ENCODE assay signal across 9 cellular contexts in the genomic region with DNA sequence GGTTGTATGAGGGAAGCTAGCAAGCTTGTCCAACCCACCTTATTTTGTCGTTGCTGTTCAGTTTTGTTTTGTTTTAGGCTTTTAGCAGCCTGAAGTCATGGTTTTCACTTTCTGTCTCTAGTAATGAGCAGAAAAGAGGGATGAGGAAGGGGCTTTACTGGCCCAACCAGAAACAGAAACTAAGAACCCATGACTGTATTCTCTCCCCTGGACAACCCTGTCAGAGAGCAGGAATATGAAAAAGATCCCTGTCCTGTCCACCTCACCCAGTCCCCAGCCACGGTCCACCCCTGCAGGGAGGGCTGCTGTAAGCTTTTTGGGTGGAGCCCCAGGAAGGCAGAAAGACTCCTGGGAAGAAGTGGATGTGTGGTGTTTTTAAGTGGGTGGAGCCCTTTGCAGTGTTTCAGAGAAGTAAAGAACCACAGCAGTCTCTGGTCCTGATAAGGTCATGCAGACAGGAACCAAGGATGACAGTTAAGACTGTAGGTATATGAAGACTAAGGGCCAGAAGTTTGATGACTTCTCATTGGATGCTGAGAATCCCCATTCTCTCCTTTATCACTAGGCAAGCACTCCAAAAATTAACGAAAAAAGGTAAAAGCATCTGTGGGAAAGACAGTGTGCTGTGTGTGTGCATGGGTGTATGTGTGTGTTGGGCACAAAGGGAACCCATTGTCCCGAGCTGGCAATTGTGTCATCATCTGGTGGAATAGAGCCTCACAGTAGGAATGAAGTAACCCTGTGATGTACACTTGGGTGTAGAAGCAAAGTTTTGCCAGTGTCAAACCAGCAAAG. TPM values are rescaled to one million over a fixed set of nuclear protein-coding genes. Genes with fewer than 3 reads are reported as not detected.
DNase-seq lines count a peak whose midpoint lies in the region; ATAC-seq and TF ChIP-seq lines count a peak whose summit lies in the region.
"Had no signal": no experiment of that assay in that cellular context is flagged by ENCODE, and none has a peak within 500 bp of the region (broad histone marks: within the 10 kb centered on the region; RNA-seq: fewer than 3 reads in every experiment).

No MANE protein-coding gene starts in this region.

- H3K14ac ChIP-seq in neuronal stem cell (ENCODE audit: low read length): no peak overlapping the region

- H3K4me1 Mint-ChIP-seq in GM23338: peaks cover 6% of the 10 kb centered on the region; the same call in 2 of the 3 replicates

- no peak overlapping the region for H3K27ac Mint-ChIP-seq in GM23338

- intact Hi-C loops in OCI-LY7 (cut with micrococcal nuclease; ENCODE audit: unreplicated experiment) (no loop called here), posterior vena cava (cut with DNase I) (loop anchor here in 1 of 2 donors (10.0 kb wide), 1 partner anchor 169 kb away; a partner anchor contains a TSS)

- H3F3A ChIP-seq in GM23338 (replicated peaks; ENCODE audit: low read depth): no peaks in the 10 kb centered on the region

- H3K9ac ChIP-seq in neuronal stem cell (ENCODE audit: low read depth, low read length, poor library complexity): no peak overlapping the region

- no peak overlapping the region for H3K4ac ChIP-seq in neuronal stem cell (ENCODE audit: low read length)

- H3K4me3 Mint-ChIP-seq in GM23338: no peak overlapping the region

- no peak overlapping the region for H2AK5ac ChIP-seq in neuronal stem cell (ENCODE audit: low read depth, low read length)

- H3K27ac ChIP-seq in GM23338 (ENCODE audit: low read depth) (no peak overlapping the region), OCI-LY7 (ENCODE audit: low read depth, low read length, poor library complexity, severe bottlenecking) (peak overlapping the region; percentile 28), neuronal stem cell (replicated peaks; ENCODE audit: low read length) (no peak overlapping the region)

- no peak overlapping the region for H3K18ac ChIP-seq in neuronal stem cell (ENCODE audit: low read length)

- BruUV-seq in OCI-LY7 (replicated peaks; lab: Mats Ljungman, UMichigan): no TSS peak

- H3K9me3 ChIP-seq in OCI-LY7 (ENCODE audit: low read length): no peaks in the 10 kb centered on the region
- no peaks in the 10 kb centered on the region for H3K9me3 ChIP-seq in neuronal stem cell (replicated peaks in 1 of 2; ENCODE audit: control insufficient read depth in 2 of 2, insufficient read depth in 1 of 2, low read depth in 1 of 2, low read length in 2 of 2)

- no peaks in the 10 kb centered on the region for H3K27me3 Mint-ChIP-seq in GM23338 (ENCODE audit: insufficient read depth, low read depth, poor library complexity)
- H3K27me3 Mint-ChIP-seq: effector memory CD8-positive, alpha-beta T cell had no signal

- H3K4me2 ChIP-seq in GM23338 (no peak overlapping the region), OCI-LY7 (ENCODE audit: low read length) (peak overlapping the region; percentile 58), neuronal stem cell (ENCODE audit: insufficient read depth, low read length, poor library complexity, severe bottlenecking) (no peak overlapping the region)

- no peak overlapping the region for H2BK15ac ChIP-seq in neuronal stem cell (ENCODE audit: low read length)

- H4K8ac ChIP-seq in neuronal stem cell (ENCODE audit: low read depth, low read length): no peak overlapping the region

- H3K79me2 ChIP-seq in GM23338 (replicated peaks; ENCODE audit: insufficient read depth) (no peaks in the 10 kb centered on the region), OCI-LY7 (ENCODE audit: insufficient read depth, low read depth, low read length) (no peaks in the 10 kb centered on the region)

- H3K9me2 ChIP-seq in GM23338 (ENCODE audit: insufficient read depth) (no peaks in the 10 kb centered on the region), OCI-LY7 (ENCODE audit: insufficient read depth, low read length) (no peaks in the 10 kb centered on the region)

- peaks cover 7% of the 10 kb centered on the region; the same call in 1 of the 2 replicates for H3K4me1 ChIP-seq in GM23338 (ENCODE audit: insufficient read depth)
- peaks cover 29% of the 10 kb centered on the region for H3K4me1 ChIP-seq in OCI-LY7 (ENCODE audit: insufficient read depth, low read length, poor library complexity, severe bottlenecking)
- H3K4me1 ChIP-seq in neuronal stem cell (ENCODE audit: control insufficient read depth in 2 of 2, insufficient read depth in 1 of 2, low read depth in 1 of 2, low read length in 2 of 2): peaks cover 0 to 2% of the 10 kb centered on the region in 2 donors

- H3K79me1 ChIP-seq in neuronal stem cell (ENCODE audit: low read depth, low read length): no peaks in the 10 kb centered on the region

- H2BK5ac ChIP-seq in neuronal stem cell (ENCODE audit: low read length): no peak overlapping the region

- CTCF ChIA-PET in OCI-LY7 (lab: Charles Lee; ENCODE audit: unreplicated experiment): no interaction called here

- H4K20me1 ChIP-seq in GM23338 (replicated peaks; ENCODE audit: insufficient read depth) (no peaks in the 10 kb centered on the region), OCI-LY7 (ENCODE audit: insufficient read depth, low read length) (no peaks in the 10 kb centered on the region)

- H3K9me3 Mint-ChIP-seq in GM23338: no peaks in the 10 kb centered on the region; the same call in 2 of the 3 replicates
- H3K9me3 Mint-ChIP-seq: effector memory CD8-positive, alpha-beta T cell; naive B cell had no signal

- H3K36me3 ChIP-seq in GM23338 (ENCODE audit: insufficient read depth) (no peaks in the 10 kb centered on the region), OCI-LY7 (ENCODE audit: insufficient read depth, low read length) (peaks cover 1% of the 10 kb centered on the region; the same call in 1 of the 2 replicates), neuronal stem cell (replicated peaks in 1 of 2; ENCODE audit: control insufficient read depth in 2 of 2, insufficient read depth in 2 of 2, low read length in 2 of 2) (no peaks in the 10 kb centered on the region)

- H2BK120ac ChIP-seq in neuronal stem cell (ENCODE audit: low read depth, low read length): no peak overlapping the region

- ATAC-seq in GM18867 (IDR thresholded peaks at IDR 0.05; ENCODE audit: unreplicated experiment): peak; percentile 72
- ATAC-seq in GM23338: no peak
- ATAC-seq: effector memory CD8-positive, alpha-beta T cell had no signal

- H3K36me3 Mint-ChIP-seq in GM23338 (ENCODE audit: low read depth): no peaks in the 10 kb centered on the region
- H3K36me3 Mint-ChIP-seq: naive B cell had no signal

- H3K23ac ChIP-seq in neuronal stem cell (ENCODE audit: low read depth, low read length, poor library complexity): no peak overlapping the region

- DNase-seq in GM23338 (ENCODE audit: low spot score) (no peak), OCI-LY7 (ENCODE audit: low spot score) (peak; percentile 33), neuronal stem cell (ENCODE audit: low spot score) (no peak), posterior vena cava (ENCODE audit: low spot score) (no peak), DMS79 (lab: John Stamatoyannopoulos, UW) (no peak), cortex of kidney (lab: John Stamatoyannopoulos, UW) (no peak)
- DNase-seq: effector memory CD8-positive, alpha-beta T cell; naive B cell had no signal

- POLR2A ChIA-PET in OCI-LY7 (lab: Charles Lee): interaction anchor here (0.6 to 1.8 kb wide), 6 partner anchors 15 to 310 kb away, joined by 3 to 9 read pairs (median 4); no protein-coding TSS in a partner anchor

- no CpG with 5 or more reads among the region's 4 CpGs for WGBS in neuronal stem cell (ENCODE audit: extremely low coverage in 2 of 2, insufficient read length in 2 of 2, insufficient replicate concordance in 1 of 2), 2 donors

- no peak overlapping the region for H2BK12ac ChIP-seq in neuronal stem cell (ENCODE audit: low read length)

- H2AFZ ChIP-seq in GM23338 (peak overlapping the region; percentile 76), OCI-LY7 (ENCODE audit: low read length) (peak overlapping the region; percentile 90), neuronal stem cell (ENCODE audit: low read length) (peak overlapping the region; percentile 47)

- H3K4me3 ChIP-seq in GM23338: no peak overlapping the region
- peak overlapping the region; percentile 24 for H3K4me3 ChIP-seq in OCI-LY7 (ENCODE audit: low read depth, low read length, poor library complexity, severe bottlenecking)
- H3K4me3 ChIP-seq in neuronal stem cell (ENCODE audit: low read length in 2 of 2): no peak overlapping the region

- TF ChIP-seq CTCF in GM23338 (conservative IDR thresholded peaks at IDR 0.05; ENCODE audit: low read depth in 2 of 2) (no peak), OCI-LY7 (conservative IDR thresholded peaks at IDR 0.05; ENCODE audit: low read length) (no peak)

- H4K91ac ChIP-seq in neuronal stem cell (ENCODE audit: low read depth, low read length, poor library complexity): no peak overlapping the region

- H3K27me3 ChIP-seq in GM23338 (ENCODE audit: insufficient read depth) (no peaks in the 10 kb centered on the region), neuronal stem cell (ENCODE audit: control insufficient read depth in 3 of 3, insufficient read depth in 3 of 3, low read depth in 1 of 3, low read length in 3 of 3) (no peaks in the 10 kb centered on the region)

TF ChIP-seq in GM23338, 12 proteins besides CTCF, POLR2A, EP300 and RAD21 (continues in another document):
- TF ChIP-seq NANOG (IDR thresholded peaks at IDR 0.05; ENCODE audit: borderline replicate concordance): no peak
- TF ChIP-seq EZH2phosphoT487 (IDR thresholded peaks at IDR 0.05; ENCODE audit: unreplicated experiment): no peak
- no peak for TF ChIP-seq STAT1 (IDR thresholded peaks at IDR 0.05; ENCODE audit: unreplicated experiment)
- TF ChIP-seq EZH2 (IDR thresholded peaks at IDR 0.05; ENCODE audit: low read depth, unreplicated experiment): no peak

RNA-seq across cellular contexts. Expression of a gene that starts 13.8 kb away (rescaled TPM):
- total RNA-seq in GM23338 (2014; rRNA removed; shearing (Covaris generic)): 93.4 and 93.6 TPM in 2 replicates
- polyA plus RNA-seq in GM23338 (2016; fragmentation: Nextera tagmentation; extraction: Ambion mirVana): 303 and 310 TPM in 2 replicates
- total RNA-seq in OCI-LY7 (2014; rRNA removed; shearing (Covaris generic)): 61.8 and 89.7 TPM in 2 replicates
- 55.7 and 59.7 TPM in 2 replicates for total RNA-seq in OCI-LY7 (2022)
- 96.2 TPM for polyA plus RNA-seq in neuronal stem cell (2013, experiment 1 of 2)
- polyA plus RNA-seq in neuronal stem cell (2013, experiment 2 of 2): 101 TPM
- total RNA-seq in posterior vena cava: 10 to 100 TPM; 32.7 to 42.6 TPM

RNA-seq across cellular contexts. Expression of a gene that starts 14.0 kb away (rescaled TPM):
- total RNA-seq in GM23338 (2014; rRNA removed; shearing (Covaris generic)): 178 and 214 TPM in 2 replicates
- polyA plus RNA-seq in GM23338 (2016; fragmentation: Nextera tagmentation; extraction: Ambion mirVana): 609 and 678 TPM in 2 replicates
- 40.2 and 45.7 TPM in 2 replicates for total RNA-seq in OCI-LY7 (2014; rRNA removed; shearing (Covaris generic))
- total RNA-seq in OCI-LY7 (2022): 101 and 145 TPM in 2 replicates
- polyA plus RNA-seq in neuronal stem cell (2013, experiment 1 of 2): 224 TPM
- polyA plus RNA-seq in neuronal stem cell (2013, experiment 2 of 2): 232 TPM
- 10 to 100 TPM; 55.6 to 72.3 TPM for total RNA-seq in posterior vena cava

RNA-seq across cellular contexts. Expression of a gene that starts 34.1 kb away (rescaled TPM):
- 7.1 and 8.7 TPM in 2 replicates for total RNA-seq in GM23338 (2014; rRNA removed; shearing (Covaris generic))
- polyA plus RNA-seq in GM23338 (2016; fragmentation: Nextera tagmentation; extraction: Ambion mirVana): 1.2 and 1.7 TPM in 2 replicates
- total RNA-seq in OCI-LY7 (2014; rRNA removed; shearing (Covaris generic)): 2.3 and 6.0 TPM in 2 replicates
- 7.3 and 9.1 TPM in 2 replicates for total RNA-seq in OCI-LY7 (2022)
- polyA plus RNA-seq in neuronal stem cell (2013, experiment 1 of 2): 2.5 TPM
- 2.4 TPM for polyA plus RNA-seq in neuronal stem cell (2013, experiment 2 of 2)
- total RNA-seq in posterior vena cava: 1 to 10 TPM; 7.4 to 9.7 TPM
